In the genomic region with DNA sequence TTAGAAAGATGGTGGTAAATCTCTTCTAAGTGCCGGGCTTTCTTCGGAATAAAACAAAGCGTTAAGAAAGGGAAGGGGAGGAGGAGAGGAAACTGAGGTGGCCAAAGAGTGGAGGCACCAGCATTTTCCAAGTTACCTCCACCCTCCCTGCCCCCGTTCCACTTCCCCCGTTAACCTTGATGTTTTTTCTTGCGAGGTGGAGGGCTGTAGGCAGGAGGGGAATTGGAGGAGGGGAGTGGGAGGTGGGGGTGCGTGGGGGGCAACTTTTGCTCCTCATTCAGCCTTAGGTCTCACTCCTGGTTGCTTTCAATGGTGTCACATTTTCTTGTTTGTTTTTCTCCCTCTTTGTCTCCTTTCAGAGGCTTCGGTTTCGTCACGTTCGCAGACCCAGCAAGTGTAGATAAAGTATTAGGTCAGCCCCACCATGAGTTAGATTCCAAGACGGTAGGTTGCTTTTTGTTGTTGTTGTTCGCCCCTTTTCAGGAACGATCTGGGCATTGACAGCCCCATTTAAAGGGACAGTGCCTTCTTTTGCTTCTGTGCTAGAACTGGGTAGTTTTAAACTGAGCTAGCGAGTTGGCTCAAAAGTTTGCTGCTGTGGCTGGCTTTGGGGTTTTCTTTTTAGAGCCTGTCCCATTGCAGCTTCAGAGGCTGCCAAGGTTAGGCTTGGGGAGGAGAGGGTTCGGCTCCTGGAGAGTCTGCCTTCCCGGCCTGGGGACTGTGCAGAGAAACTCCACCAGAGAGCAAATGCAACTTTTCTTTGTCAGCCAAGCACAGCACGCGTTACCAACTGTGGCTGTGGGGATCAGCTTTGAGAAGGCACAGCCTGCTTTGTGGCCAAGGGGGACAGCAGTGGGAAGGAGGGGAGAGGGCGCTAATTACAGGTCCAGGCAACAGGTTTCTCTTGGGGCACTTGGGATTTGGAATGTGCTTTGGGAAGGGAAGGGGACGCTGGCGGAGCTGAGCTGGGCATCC, we compare ENCODE assay signal across 8 cellular contexts. TPM values are rescaled to one million over a fixed set of nuclear protein-coding genes. Genes with fewer than 3 reads are reported as not detected.
A peak's percentile ranks its signal among the peaks of the same experiment; 100 is the strongest.
DNase-seq lines count a peak whose midpoint lies in the region; ATAC-seq and TF ChIP-seq lines count a peak whose summit lies in the region.

No MANE protein-coding gene starts in this region.

- peaks cover 69% of the 10 kb centered on the region for H3K4me1 Mint-ChIP-seq in activated CD8-positive, alpha-beta T cell treated with anti-CD3 and anti-CD28 coated beads, Interleukin-2, amount 10 ng/mL, durations not matched to agents 7 days and 5 days (ENCODE audit: low read depth)

- in situ Hi-C loops in GM23248 (cut with MboI): no loop called here

- H3K27ac ChIP-seq in ACC112 (ENCODE audit: low read depth, low read length): no peak overlapping the region
- no peak overlapping the region for H3K27ac ChIP-seq in GM23248
- peak overlapping the region; percentile 1 for H3K27ac ChIP-seq in smooth muscle cell (ENCODE audit: low read depth)

- peak overlapping the region; percentile 85 for H3K4me3 ChIP-seq in ACC112 (ENCODE audit: low read depth, low read length)
- peak overlapping the region; percentile 78 for H3K4me3 ChIP-seq in GM23248
- peak overlapping the region; percentile 40 for H3K4me3 ChIP-seq in iPS-11a (ENCODE audit: low read depth, low read length)
- peak overlapping the region; percentile 83 for H3K4me3 ChIP-seq in smooth muscle cell

- CTCF ChIA-PET in activated CD8-positive, alpha-beta T cell treated with anti-CD3 and anti-CD28 coated beads, Interleukin-2, amount 10 ng/mL, durations not matched to agents 7 days and 5 days (lab: Charles Lee): interaction anchor here (0.6 to 6.7 kb wide), 13 partner anchors 8 to 741 kb away, joined by 3 to 53 read pairs (median 3); no protein-coding TSS in a partner anchor

- peaks cover 6% of the 10 kb centered on the region for H3K27me3 Mint-ChIP-seq in activated CD8-positive, alpha-beta T cell treated with anti-CD3 and anti-CD28 coated beads, Interleukin-2, amount 10 ng/mL, durations not matched to agents 7 days and 5 days (ENCODE audit: low read depth)

- H2AFZ ChIP-seq in ACC112 (ENCODE audit: low read length, unreplicated experiment): peak overlapping the region; percentile 76
- peak overlapping the region; percentile 90 for H2AFZ ChIP-seq in GM23248
- H2AFZ ChIP-seq in smooth muscle cell (ENCODE audit: low read depth): peak overlapping the region; percentile 56

- no peaks in the 10 kb centered on the region for H3K9me3 Mint-ChIP-seq in activated CD8-positive, alpha-beta T cell treated with anti-CD3 and anti-CD28 coated beads, Interleukin-2, amount 10 ng/mL, durations not matched to agents 7 days and 5 days (ENCODE audit: insufficient read depth)

- DNase-seq in GM23248 (peak; percentile 19), smooth muscle cell (lab: John Stamatoyannopoulos, UW; ENCODE audit: unreplicated experiment) (no peak), NCI-H2227 (lab: John Stamatoyannopoulos, UW; ENCODE audit: unreplicated experiment) (no peak)
- DNase-seq in activated CD8-positive, alpha-beta T cell treated with anti-CD3 and anti-CD28 coated beads, Interleukin-2, amount 10 ng/mL, durations not matched to agents 7 days and 5 days: peak; percentile 31
- DNase-seq in activated CD4-positive, CD25-positive, alpha-beta regulatory T cell (lab: John Stamatoyannopoulos, UW): no peak

- no peak for TF ChIP-seq CTCF in smooth muscle cell (IDR thresholded peaks at IDR 0.05; ENCODE audit: borderline replicate concordance, insufficient read depth, poor library complexity, severe bottlenecking)

- H3K9ac ChIP-seq in GM23248: peak overlapping the region; percentile 74
- H3K9ac ChIP-seq in smooth muscle cell (ENCODE audit: low read depth): peak overlapping the region; percentile 69

- H3F3A ChIP-seq in GM23248 (ENCODE audit: insufficient read depth) (peaks cover 4% of the 10 kb centered on the region; the same call in 1 of the 2 replicates), smooth muscle cell (ENCODE audit: low read depth) (peaks cover 5% of the 10 kb centered on the region)

- ATAC-seq in activated CD8-positive, alpha-beta T cell treated with anti-CD3 and anti-CD28 coated beads, Interleukin-2, amount 10 ng/mL, durations not matched to agents 7 days and 5 days: no peak
- ATAC-seq in GM21723 (IDR thresholded peaks at IDR 0.05; ENCODE audit: unreplicated experiment): no peak

- H3K27me3 ChIP-seq in ACC112 (ENCODE audit: insufficient read depth, low read length) (no peaks in the 10 kb centered on the region), GM23248 (replicated peaks; ENCODE audit: insufficient read depth) (no peaks in the 10 kb centered on the region), smooth muscle cell (ENCODE audit: low read depth) (no peaks in the 10 kb centered on the region)

- H3K9me2 ChIP-seq in GM23248 (ENCODE audit: insufficient read depth): no peaks in the 10 kb centered on the region

- POLR2A ChIA-PET in activated CD8-positive, alpha-beta T cell treated with anti-CD3 and anti-CD28 coated beads, Interleukin-2, amount 10 ng/mL, durations not matched to agents 7 days and 5 days (lab: Charles Lee): interaction anchor here (0.6 to 2.0 kb wide), 14 partner anchors 9 to 1097 kb away, joined by 3 to 14 read pairs (median 4); a partner anchor contains a TSS

- no peaks in the 10 kb centered on the region for H3K79me2 ChIP-seq in ACC112 (ENCODE audit: control insufficient read depth, insufficient read depth, low read length, unreplicated experiment)
- peaks cover 14% of the 10 kb centered on the region; the same call in 1 of the 2 replicates for H3K79me2 ChIP-seq in GM23248 (ENCODE audit: insufficient read depth)
- peaks cover 42% of the 10 kb centered on the region for H3K79me2 ChIP-seq in smooth muscle cell (ENCODE audit: low read depth)

- H3K4me2 ChIP-seq in GM23248 (ENCODE audit: unreplicated experiment): peak overlapping the region; percentile 87
- peak overlapping the region; percentile 97 for H3K4me2 ChIP-seq in smooth muscle cell

- H3K36me3 Mint-ChIP-seq in activated CD8-positive, alpha-beta T cell treated with anti-CD3 and anti-CD28 coated beads, Interleukin-2, amount 10 ng/mL, durations not matched to agents 7 days and 5 days (ENCODE audit: low read depth): peaks cover 50% of the 10 kb centered on the region

- 23 to 34% methylated on average over 21 to 22 of the region's 22 CpGs for WGBS in GM23248 (ENCODE audit: low coverage in 1 of 2, low lambda C conversion rate in 2 of 2, missing lambda C conversion rate in 2 of 2), 2 experiments
- WGBS in smooth muscle cell (ENCODE audit: low lambda C conversion rate): 9% methylated on average over 22 of the region's 22 CpGs

- peak overlapping the region; percentile 83 for H3K4me3 Mint-ChIP-seq in activated CD8-positive, alpha-beta T cell treated with anti-CD3 and anti-CD28 coated beads, Interleukin-2, amount 10 ng/mL, durations not matched to agents 7 days and 5 days

- peaks cover 5% of the 10 kb centered on the region for H3K4me1 ChIP-seq in ACC112 (ENCODE audit: control insufficient read depth, insufficient read depth, low read length, unreplicated experiment)
- H3K4me1 ChIP-seq in GM23248 (ENCODE audit: insufficient read depth): no peaks in the 10 kb centered on the region
- peaks cover 41% of the 10 kb centered on the region for H3K4me1 ChIP-seq in smooth muscle cell (ENCODE audit: low read depth)

- H3K36me3 ChIP-seq in ACC112 (ENCODE audit: insufficient read depth, low read length): 0 out of 2 replicates have a peak, but pooled peaks cover 6% of the 10 kb centered on the region
- no peaks in the 10 kb centered on the region for H3K36me3 ChIP-seq in GM23248 (ENCODE audit: low read depth)
- H3K36me3 ChIP-seq in smooth muscle cell (ENCODE audit: low read depth): peaks cover 7% of the 10 kb centered on the region

- H3K27ac Mint-ChIP-seq in activated CD8-positive, alpha-beta T cell treated with anti-CD3 and anti-CD28 coated beads, Interleukin-2, amount 10 ng/mL, durations not matched to agents 7 days and 5 days: peak overlapping the region; percentile 88

- H4K20me1 ChIP-seq in GM23248 (ENCODE audit: insufficient read depth) (no peaks in the 10 kb centered on the region), smooth muscle cell (ENCODE audit: low read depth) (peaks cover 36% of the 10 kb centered on the region)

- H3K9me3 ChIP-seq in GM23248 (ENCODE audit: low read depth) (no peaks in the 10 kb centered on the region), smooth muscle cell (replicated peaks; ENCODE audit: low read depth) (no peaks in the 10 kb centered on the region)

RNA-seq across cellular contexts. Expression of a gene that starts 1.9 kb away (rescaled TPM):
- total RNA-seq in GM23248 (2014; rRNA removed; shearing (Covaris generic)): 17.9 and 18.2 TPM in 2 replicates
- polyA plus RNA-seq in GM23248 (2016; fragmentation: Nextera tagmentation; extraction: Ambion mirVana): 4.3 and 5.1 TPM in 2 replicates
- 100 to 1,000 TPM; 123 to 125 TPM for total RNA-seq in activated CD8-positive, alpha-beta T cell treated with anti-CD3 and anti-CD28 coated beads, Interleukin-2, amount 10 ng/mL, durations not matched to agents 7 days and 5 days
- 31.5 and 36.5 TPM in 2 replicates for total RNA-seq in smooth muscle cell
- polyA plus RNA-seq in smooth muscle cell: 5.7 and 8.1 TPM in 2 replicates

Comparison
In these comparisons a context has a peak if more than half of its experiments do, and no peak if none do; other contexts are left out.
1. DNase-seq: peak in GM23248 (single experiment) and activated CD8-positive, alpha-beta T cell treated with anti-CD3 and anti-CD28 coated beads, Interleukin-2, amount 10 ng/mL, durations not matched to agents 7 days and 5 days (single experiment); none in smooth muscle cell (single experiment), NCI-H2227 (single experiment) and activated CD4-positive, CD25-positive, alpha-beta regulatory T cell (0 of 4).
2. Peak in every context shown above with its lines, with median percentiles within 50 percentile points of each other: H2AFZ ChIP-seq and H3K4me3 ChIP-seq.